ENCODE assay signal across 28 cellular contexts in the genomic region with DNA sequence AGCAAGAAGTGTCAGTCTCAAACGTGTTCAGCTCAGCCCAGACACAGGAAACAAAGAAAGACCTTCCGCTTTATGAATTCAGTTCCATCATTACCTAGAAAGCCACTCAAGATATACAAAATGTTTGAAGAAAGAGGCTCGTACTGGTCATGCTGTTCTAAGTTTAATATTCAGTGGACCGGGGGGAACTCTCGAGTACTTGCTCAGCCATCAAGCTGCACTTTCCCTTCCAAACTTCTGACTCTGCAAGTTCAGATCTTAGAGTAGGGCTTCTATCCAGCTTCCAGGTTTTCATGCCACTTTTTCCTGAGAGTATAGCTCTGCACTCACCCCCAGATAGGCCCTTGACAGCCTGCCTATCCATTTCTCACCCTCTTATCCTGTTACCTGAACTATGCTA.
"Had no signal": no experiment of that assay in that cellular context is flagged by ENCODE, and none has a peak within 500 bp of the region (broad histone marks: within the 10 kb centered on the region; RNA-seq: fewer than 3 reads in every experiment).

No MANE protein-coding gene starts in this region.

- H3K36me3 ChIP-seq: ascending aorta, breast epithelium, cardiac muscle cell, colonic mucosa, esophagus muscularis mucosa, gastrocnemius medialis, heart left ventricle had no signal

- H3K4me3 ChIP-seq: ascending aorta, breast epithelium, cardiac muscle cell, colonic mucosa, esophagus muscularis mucosa, gastrocnemius medialis, heart left ventricle had no signal

- H3K9me3 ChIP-seq: ascending aorta, breast epithelium, colonic mucosa, esophagus muscularis mucosa, gastrocnemius medialis, heart left ventricle had no signal

- ATAC-seq: activated CD8-positive, alpha-beta memory T cell treated with anti-CD3 and anti-CD28 coated beads, Interleukin-2, amount 10 ng/mL, durations not matched to agents 7 days and 5 days; activated CD8-positive, alpha-beta T cell treated with anti-CD3 and anti-CD28 coated beads, Interleukin-2, amount 10 ng/mL, durations not matched to agents 7 days and 5 days had no signal

- H3K4me1 ChIP-seq: ascending aorta, breast epithelium, colonic mucosa, foreskin keratinocyte had no signal

- H3K27ac ChIP-seq: ascending aorta, breast epithelium, cardiac muscle cell, colonic mucosa, esophagus muscularis mucosa, foreskin keratinocyte, heart left ventricle had no signal

- DNase-seq: activated CD4-positive, alpha-beta memory T cell treated with anti-CD3 and anti-CD28 coated beads for 36 hours; activated CD4-positive, alpha-beta T cell treated with anti-CD3 and anti-CD28 coated beads for 36 hours; activated CD4-positive, alpha-beta T cell treated with anti-CD3 and anti-CD28 coated beads, Interleukin-2, amount 10 ng/mL, durations not matched to agents 24 days and 14 days; activated CD4-positive, CD25-positive, alpha-beta regulatory T cell; activated CD4-positive, CD25-positive, alpha-beta regulatory T cell treated with anti-CD3 and anti-CD28 coated beads, Interleukin-2, amount 50 U/mL, for 72 hours; activated CD8-positive, alpha-beta memory T cell treated with anti-CD3 and anti-CD28 coated beads, Interleukin-2, amount 10 ng/mL, durations not matched to agents 7 days and 5 days; activated CD8-positive, alpha-beta memory T cell treated with anti-CD3 and anti-CD28 coated beads, Interleukin-2, amount 50 U/mL, for 4 hours; activated CD8-positive, alpha-beta T cell treated with anti-CD3 and anti-CD28 coated beads, Interleukin-2, amount 10 ng/mL, durations not matched to agents 7 days and 5 days; activated gamma-delta T cell; activated naive CD4-positive, alpha-beta T cell; activated naive CD4-positive, alpha-beta T cell treated with anti-CD3 and anti-CD28 coated beads, Interleukin-2, amount 10 ng/mL, durations not matched to agents 7 days and 5 days; activated naive CD8-positive, alpha-beta T cell treated with anti-CD3 and anti-CD28 coated beads, Interleukin-2, amount 10 ng/mL, durations not matched to agents 7 days and 5 days; activated T-cell treated with anti-CD3 and anti-CD28 coated beads, Interleukin-2, amount 50 U/mL, for 1 hour; activated T-cell treated with anti-CD3 and anti-CD28 coated beads, Interleukin-2, amount 50 U/mL, for 48 hours; central memory CD4-positive, alpha-beta T cell; cerebellar nuclear complex; colonic mucosa; effector memory CD4-positive, alpha-beta T cell; foreskin keratinocyte; gastrocnemius medialis; glutamatergic neuron; heart left ventricle; T-helper 1 cell; T-helper 17 cell had no signal

- H3K27me3 ChIP-seq: ascending aorta, breast epithelium, cardiac muscle cell, colonic mucosa, esophagus muscularis mucosa, foreskin keratinocyte, gastrocnemius medialis, heart left ventricle had no signal
